1 cellular context compared by ENCODE assay signal in the genomic region with DNA sequence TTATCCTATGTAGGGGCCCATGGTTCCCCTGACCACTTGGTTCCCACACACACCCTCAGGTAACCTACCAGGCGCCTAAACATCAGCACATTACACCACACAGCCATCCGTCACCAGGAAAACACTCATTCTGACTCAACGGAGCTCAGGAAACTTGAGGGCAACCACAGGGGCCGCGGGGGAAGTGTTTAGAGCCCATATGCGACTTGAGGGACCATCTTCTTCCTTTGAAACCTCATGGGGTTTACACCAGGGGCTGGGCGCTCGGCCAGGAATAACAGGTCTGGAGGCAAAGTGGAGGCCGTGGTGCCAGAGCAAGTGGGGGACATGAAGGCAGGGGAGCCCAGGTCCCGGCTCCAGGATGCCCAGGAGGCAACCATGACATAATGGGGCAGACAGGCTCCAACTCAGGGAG.
TF ChIP-seq lines count a peak whose summit lies in the region.

No MANE protein-coding gene starts in this region.

TF ChIP-seq in GM12878, 131 proteins besides CTCF, POLR2A, EP300 and RAD21:
- TF ChIP-seq NFXL1 (IDR thresholded peaks at IDR 0.05; ENCODE audit: borderline replicate concordance) (no peak), SMAD5 (IDR thresholded peaks at IDR 0.05; ENCODE audit: low read depth) (no peak), RUNX3 (IDR thresholded peaks at IDR 0.05; ENCODE audit: low read length) (peak; percentile 73), MEF2B (IDR thresholded peaks at IDR 0.05; ENCODE audit: partially characterized antibody, poor library complexity, severe bottlenecking) (peak; percentile 33), ETV6 (conservative IDR thresholded peaks at IDR 0.05 in 1 of 2, IDR thresholded peaks at IDR 0.05 in 1 of 2; ENCODE audit: borderline replicate concordance in 1 of 2, low read depth in 1 of 2) (0 out of 4 replicates have a peak, but pooled peaks of 1 of the 2 experiments have one; percentile 16), IKZF2 (IDR thresholded peaks at IDR 0.05) (peak; percentile 48 to 49), IKZF1 (conservative IDR thresholded peaks at IDR 0.05) (0 out of 2 replicates have a peak, but pooled peaks have one; percentile 39)
- TF ChIP-seq, protein P1, sequence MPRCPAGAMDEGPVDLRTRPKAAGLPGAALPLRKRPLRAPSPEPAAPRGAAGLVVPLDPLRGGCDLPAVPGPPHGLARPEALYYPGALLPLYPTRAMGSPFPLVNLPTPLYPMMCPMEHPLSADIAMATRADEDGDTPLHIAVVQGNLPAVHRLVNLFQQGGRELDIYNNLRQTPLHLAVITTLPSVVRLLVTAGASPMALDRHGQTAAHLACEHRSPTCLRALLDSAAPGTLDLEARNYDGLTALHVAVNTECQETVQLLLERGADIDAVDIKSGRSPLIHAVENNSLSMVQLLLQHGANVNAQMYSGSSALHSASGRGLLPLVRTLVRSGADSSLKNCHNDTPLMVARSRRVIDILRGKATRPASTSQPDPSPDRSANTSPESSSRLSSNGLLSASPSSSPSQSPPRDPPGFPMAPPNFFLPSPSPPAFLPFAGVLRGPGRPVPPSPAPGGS (IDR thresholded peaks at IDR 0.05; ENCODE audit: borderline replicate concordance, insufficient read depth, low read depth, low read length, poor library complexity, severe bottlenecking): peak; percentile 48
TF ChIP-seq in GM12878: peak in this region for 6.
